In the genomic region with DNA sequence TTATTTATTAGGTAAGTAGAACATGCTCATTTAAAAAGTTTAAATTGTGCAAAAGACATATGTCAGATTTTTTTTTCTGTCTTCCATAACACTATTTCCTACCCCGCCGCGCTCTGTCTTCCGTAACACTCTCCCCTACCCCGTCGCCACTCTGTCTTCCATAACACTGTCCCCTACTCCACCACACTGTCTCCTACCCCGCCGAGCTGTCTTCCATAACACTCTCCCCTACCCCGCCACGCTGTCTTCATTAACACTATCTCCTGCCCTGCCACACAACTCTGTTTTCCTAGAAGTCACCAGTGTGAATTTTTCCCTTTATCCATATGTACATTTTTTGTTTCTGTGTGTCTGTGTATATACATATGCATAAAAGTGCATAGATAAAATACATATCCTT, we compare ENCODE assay signal across 1 cellular context.
TF ChIP-seq lines count a peak whose summit lies in the region.

No MANE protein-coding gene starts in this region.

TF ChIP-seq in SK-N-SH, 30 proteins besides CTCF, POLR2A, EP300 and RAD21 (continued from another document):
- TF ChIP-seq FOXM1 (IDR thresholded peaks at IDR 0.05; ENCODE audit: low read depth) (no peak), MEF2A (IDR thresholded peaks at IDR 0.05; ENCODE audit: borderline replicate concordance, low read depth) (no peak)
